In the genomic region with DNA sequence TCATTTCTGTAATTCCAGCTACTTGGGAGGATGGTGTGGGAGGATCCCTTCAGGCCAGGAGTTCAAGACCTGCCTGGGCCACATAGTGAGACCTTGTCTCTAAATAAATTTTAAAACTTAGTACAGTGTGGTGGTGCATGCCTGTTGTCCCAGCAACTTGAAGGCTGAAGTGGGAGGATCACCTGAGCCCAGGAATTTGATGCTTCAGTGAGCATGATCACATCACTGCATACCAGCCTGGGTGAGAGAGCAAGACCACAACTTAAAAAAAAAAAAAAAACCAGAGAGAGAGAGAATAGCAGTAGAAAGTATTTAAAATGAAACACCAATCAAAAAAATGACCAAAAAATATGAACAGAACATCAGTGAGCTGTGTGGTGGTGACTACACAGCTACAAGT, we compare ENCODE assay signal across 23 cellular contexts. TPM values are rescaled to one million over a fixed set of nuclear protein-coding genes. Genes with fewer than 3 reads are reported as not detected.
"Had no signal": no experiment of that assay in that cellular context is flagged by ENCODE, and none has a peak within 500 bp of the region (broad histone marks: within the 10 kb centered on the region; RNA-seq: fewer than 3 reads in every experiment).

No MANE protein-coding gene starts in this region.

- ATAC-seq: activated CD4-positive, CD25-positive, alpha-beta regulatory T cell treated with anti-CD3 and anti-CD28 coated beads, Interleukin-2, amount 50 U/mL, for 24 hours; activated CD8-positive, alpha-beta T cell treated with anti-CD3 and anti-CD28 coated beads for 36 hours; SK-N-SH treated with all-trans-retinoic acid at 6 μM for 48 hours had no signal

- H3K4me3 ChIP-seq: adrenal gland, Peyer's patch, SJSA1 had no signal

- H3K27ac ChIP-seq: adrenal gland, Peyer's patch, SJSA1 had no signal

- H3K4me1 ChIP-seq: adrenal gland, Peyer's patch, SJSA1 had no signal

- DNase-seq: activated CD4-positive, alpha-beta T cell treated with anti-CD3 and anti-CD28 coated beads for 4 hours; activated CD8-positive, alpha-beta memory T cell treated with anti-CD3 and anti-CD28 coated beads, Interleukin-2, amount 50 U/mL, for 48 hours; activated CD8-positive, alpha-beta T cell treated with anti-CD3 and anti-CD28 coated beads for 36 hours; activated naive CD4-positive, alpha-beta T cell treated with anti-CD3 and anti-CD28 coated beads, Interleukin-2, amount 50 U/mL, for 16 hours; activated naive CD8-positive, alpha-beta T cell treated with anti-CD3 and anti-CD28 coated beads, Interleukin-2, amount 10 ng/mL, durations not matched to agents 7 days and 5 days; activated T-cell treated with anti-CD3 and anti-CD28 coated beads, Interleukin-2, amount 50 U/mL, for 1 hour; adrenal gland; anterior cingulate cortex; central memory CD4-positive, alpha-beta T cell; NCI-H1092; NCI-H1417; NCI-H1694; NCI-H2029; NCI-H2107; NCI-H510A treated with DMSO at 0.1 percent for 48 hours; NCI-H69; Peyer's patch; SHP77; SW 1271 had no signal

- H3K27me3 ChIP-seq: adrenal gland, Peyer's patch, SJSA1 had no signal

- H3K36me3 ChIP-seq: adrenal gland, Peyer's patch, SJSA1 had no signal

RNA-seq across cellular contexts. Expression of gene ZNF491, which starts 52.5 kb away (rescaled TPM):
- total RNA-seq: MCF 10A had no signal
